In genomic region chr14:38187475-38187874, GRCh38 we compare ENCODE assay signal across 21 cellular contexts. TPM values are rescaled to one million over a fixed set of nuclear protein-coding genes. Genes with fewer than 3 reads are reported as not detected.
"Had no signal": no experiment of that assay in that cellular context is flagged by ENCODE, and none has a peak within 500 bp of the region (broad histone marks: within the 10 kb centered on the region; RNA-seq: fewer than 3 reads in every experiment).

No MANE protein-coding gene starts in this region.

- H3K27me3 ChIP-seq: left lung, spleen, vagina had no signal

- H3K4me1 ChIP-seq: left lung, spleen, vagina had no signal

- ATAC-seq: activated T-cell treated with anti-CD3 and anti-CD28 coated beads, Interleukin-2, amount 50 U/mL, for 72 hours; left lung; natural killer cell had no signal

- H3K4me3 ChIP-seq: left lung, lung, spleen, thoracic aorta, vagina had no signal

- H3K36me3 ChIP-seq: left lung, spleen, thoracic aorta, vagina had no signal

- H3K27ac ChIP-seq: left lung, spleen, thoracic aorta, vagina had no signal

- H3K9me3 ChIP-seq: left lung, spleen, thoracic aorta, vagina had no signal

- DNase-seq: activated B cell treated with CpG ODN at 0.5 μM for 24 hours; activated CD4-positive, alpha-beta memory T cell treated with anti-CD3 and anti-CD28 coated beads for 36 hours; activated CD4-positive, alpha-beta T cell treated with anti-CD3 and anti-CD28 coated beads for 4 hours; activated effector memory CD4-positive, alpha-beta T cell treated with Interleukin-2 at 50 U/mL for 16 hours; activated naive CD4-positive, alpha-beta T cell treated with anti-CD3 and anti-CD28 coated beads for 36 hours; activated naive CD8-positive, alpha-beta T cell treated with anti-CD3 and anti-CD28 coated beads, Interleukin-2, amount 10 ng/mL, durations not matched to agents 7 days and 5 days; activated T-cell treated with anti-CD3 and anti-CD28 coated beads, Interleukin-2, amount 50 U/mL, for 72 hours; amniotic stem cell; cerebellar nuclear complex; foreskin fibroblast; kidney glomerular epithelial cell; left lung; midbrain; natural killer cell; spleen; stimulated activated CD4-positive, alpha-beta T cell treated with anti-CD3 and anti-CD28 coated beads, Interleukin-4, amount 100 ng/mL, for 1 hour; stimulated activated naive CD4-positive, alpha-beta T cell; T1000 had no signal

RNA-seq across cellular contexts. Expression of gene SSTR1, which starts 20.2 kb away (rescaled TPM):
- total RNA-seq: activated B cell treated with CpG ODN at 0.5 μM for 24 hours; activated CD4-positive, alpha-beta memory T cell treated with anti-CD3 and anti-CD28 coated beads for 36 hours; activated naive CD4-positive, alpha-beta T cell treated with anti-CD3 and anti-CD28 coated beads for 36 hours; activated naive CD8-positive, alpha-beta T cell treated with anti-CD3 and anti-CD28 coated beads, Interleukin-2, amount 10 ng/mL, durations not matched to agents 7 days and 5 days; activated T-cell treated with anti-CD3 and anti-CD28 coated beads, Interleukin-2, amount 50 U/mL, for 72 hours; natural killer cell had no signal
